8 cellular contexts compared by ENCODE assay signal in the genomic region with DNA sequence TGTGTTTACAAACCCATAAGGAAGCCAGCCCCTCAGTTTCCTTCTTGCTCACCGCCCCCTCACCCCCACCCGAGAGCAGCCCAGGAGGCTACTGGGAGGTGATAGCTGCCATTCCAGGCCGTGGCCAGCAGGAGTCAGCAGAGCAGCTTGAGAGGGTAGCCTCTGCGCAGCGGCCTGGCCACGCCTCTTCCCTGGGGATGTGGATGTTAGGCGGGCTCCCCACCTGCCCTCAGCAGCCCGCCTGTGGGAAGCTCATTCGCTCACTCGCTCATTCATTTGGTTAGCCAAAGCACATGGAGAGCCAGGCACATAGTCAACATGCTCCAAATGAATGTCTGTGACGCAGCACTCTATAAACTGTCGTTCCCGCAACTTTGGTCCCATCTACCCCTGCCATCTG. TPM values are rescaled to one million over a fixed set of nuclear protein-coding genes. Genes with fewer than 3 reads are reported as not detected.
DNase-seq lines count a peak whose midpoint lies in the region; ATAC-seq lines count a peak whose summit lies in the region.

No MANE protein-coding gene starts in this region.

- peak overlapping the region; percentile 81 for H3K27ac Mint-ChIP-seq in activated CD4-positive, alpha-beta T cell treated with anti-CD3 and anti-CD28 coated beads for 36 hours

- intact Hi-C loops in activated CD4-positive, alpha-beta T cell treated with anti-CD3 and anti-CD28 coated beads for 36 hours (cut with DNase I, micrococcal nuclease) = loop anchor here (1.0 to 5.0 kb wide), 6 partner anchors 27 to 174 kb away; a partner anchor contains a TSS

- H3K9me3 Mint-ChIP-seq in activated CD4-positive, alpha-beta T cell treated with anti-CD3 and anti-CD28 coated beads for 36 hours (ENCODE audit: low read depth) = no peaks in the 10 kb centered on the region

- H3K36me3 Mint-ChIP-seq in activated CD4-positive, alpha-beta T cell treated with anti-CD3 and anti-CD28 coated beads for 36 hours (ENCODE audit: low read depth) = peaks cover 39% of the 10 kb centered on the region

- peak; percentile 60 for ATAC-seq in HG02763 (IDR thresholded peaks at IDR 0.05; ENCODE audit: unreplicated experiment)
- peak; percentile 87 for ATAC-seq in activated CD4-positive, alpha-beta T cell treated with anti-CD3 and anti-CD28 coated beads for 36 hours
- no peak for ATAC-seq in HG03039 (IDR thresholded peaks at IDR 0.05; ENCODE audit: unreplicated experiment)

- CTCF ChIA-PET in activated CD4-positive, alpha-beta T cell treated with anti-CD3 and anti-CD28 coated beads for 36 hours (lab: Charles Lee) = interaction anchor here (0.7 to 5.7 kb wide), 31 partner anchors 10 to 185 kb away, joined by 3 to 126 read pairs (median 5); a partner anchor contains a TSS

- peak; percentile 29 for DNase-seq in DMS114 treated with DMSO at 0.1 percent for 48 hours (lab: John Stamatoyannopoulos, UW; ENCODE audit: unreplicated experiment)
- DNase-seq in NCI-H226 = peak; percentile 67
- peak; percentile 91 for DNase-seq in activated CD4-positive, alpha-beta T cell treated with anti-CD3 and anti-CD28 coated beads for 36 hours
- DNase-seq in cerebellum (ENCODE audit: low spot score) = peak; percentile 77
- peak; percentile 85 for DNase-seq in left kidney (ENCODE audit: low read depth, low spot score)
- peak; percentile 54 to 82 (median 63) for DNase-seq in stimulated activated CD4-positive, alpha-beta T cell treated with anti-CD3 and anti-CD28 coated beads, TNF-alpha, amount 100 ng/mL, for 24 hours (ENCODE audit: low read depth in 3 of 3)

- H3K4me3 Mint-ChIP-seq in activated CD4-positive, alpha-beta T cell treated with anti-CD3 and anti-CD28 coated beads for 36 hours = no peak overlapping the region

- peaks cover 23% of the 10 kb centered on the region for H3K4me1 Mint-ChIP-seq in activated CD4-positive, alpha-beta T cell treated with anti-CD3 and anti-CD28 coated beads for 36 hours

- POLR2A ChIA-PET in activated CD4-positive, alpha-beta T cell treated with anti-CD3 and anti-CD28 coated beads for 36 hours (lab: Charles Lee) = interaction anchor here (0.6 to 1.0 kb wide), 5 partner anchors 11 to 136 kb away, joined by 3 to 7 read pairs (median 4); a partner anchor contains a TSS

- no peaks in the 10 kb centered on the region for H3K27me3 Mint-ChIP-seq in activated CD4-positive, alpha-beta T cell treated with anti-CD3 and anti-CD28 coated beads for 36 hours

RNA-seq across cellular contexts. Expression of a gene that starts 6.1 kb away (rescaled TPM):
- 10 to 100 TPM; 44.1 to 46.6 TPM for total RNA-seq in activated CD4-positive, alpha-beta T cell treated with anti-CD3 and anti-CD28 coated beads for 36 hours
- total RNA-seq in cerebellum = 11.0 TPM

RNA-seq across cellular contexts. Expression of a gene that starts 13.2 kb away (rescaled TPM):
- 1 to 10 TPM; 1.9 to 2.8 TPM for total RNA-seq in activated CD4-positive, alpha-beta T cell treated with anti-CD3 and anti-CD28 coated beads for 36 hours
- total RNA-seq in cerebellum = 3.5 TPM

RNA-seq across cellular contexts. Expression of a gene that starts 26.9 kb away (rescaled TPM):
- 10 to 100 TPM; 14.9 to 20.7 TPM for total RNA-seq in activated CD4-positive, alpha-beta T cell treated with anti-CD3 and anti-CD28 coated beads for 36 hours
- total RNA-seq in cerebellum = 9.0 TPM

RNA-seq across cellular contexts. Expression of a gene that starts 37.0 kb away (rescaled TPM):
- 10 to 100 TPM; 56.2 to 58.4 TPM for total RNA-seq in activated CD4-positive, alpha-beta T cell treated with anti-CD3 and anti-CD28 coated beads for 36 hours
- total RNA-seq in cerebellum = 6.6 TPM

RNA-seq across cellular contexts. Expression of a gene that starts 44.3 kb away (rescaled TPM):
- 10 to 100 TPM; 46.3 to 63.3 TPM for total RNA-seq in activated CD4-positive, alpha-beta T cell treated with anti-CD3 and anti-CD28 coated beads for 36 hours
- total RNA-seq in cerebellum = 18.8 TPM

Comparison
In these comparisons a context has a peak if more than half of its experiments do, and no peak if none do; other contexts are left out.
1. DNase-seq: peak in every context shown above with its lines; median percentile 91 in activated CD4-positive, alpha-beta T cell treated with anti-CD3 and anti-CD28 coated beads for 36 hours; 85 in left kidney; 77 in cerebellum; 67 in NCI-H226; 63 in stimulated activated CD4-positive, alpha-beta T cell treated with anti-CD3 and anti-CD28 coated beads, TNF-alpha, amount 100 ng/mL, for 24 hours; 29 in DMS114 treated with DMSO at 0.1 percent for 48 hours.